ENCODE assay signal across 20 cellular contexts in genomic region chr17:47272491-47272890, GRCh38. TPM values are rescaled to one million over a fixed set of nuclear protein-coding genes. Genes with fewer than 3 reads are reported as not detected.
DNase-seq lines count a peak whose midpoint lies in the region; ATAC-seq, FAIRE-seq and TF ChIP-seq lines count a peak whose summit lies in the region.
"Had no signal": no experiment of that assay in that cellular context is flagged by ENCODE, and none has a peak within 500 bp of the region (broad histone marks: within the 10 kb centered on the region; RNA-seq: fewer than 3 reads in every experiment).

No MANE protein-coding gene starts in this region.

- H3K27me3 ChIP-seq in HepG2 (ENCODE audit: control insufficient read depth in 1 of 2, insufficient read depth in 2 of 2, low read length in 2 of 2): peaks cover 0 to 17% of the 10 kb centered on the region in 2 experiments; a peak in 3 of 5 replicates
- no peaks in the 10 kb centered on the region for H3K27me3 ChIP-seq in right lobe of liver
- no peaks in the 10 kb centered on the region for H3K27me3 ChIP-seq in sigmoid colon
- no peaks in the 10 kb centered on the region for H3K27me3 ChIP-seq in thyroid gland
- H3K27me3 ChIP-seq: BLaER1 had no signal

- no peak for DNase-seq in HepG2 (ENCODE audit: low spot score)
- DNase-seq in right lobe of liver: no peak
- DNase-seq in sigmoid colon: no peak
- no peak for DNase-seq in thyroid gland
- no peak for DNase-seq in activated CD4-positive, CD25-positive, alpha-beta regulatory T cell treated with anti-CD3 and anti-CD28 coated beads, Interleukin-2, amount 50 U/mL, for 72 hours
- no peak for DNase-seq in activated CD8-positive, alpha-beta memory T cell treated with anti-CD3 and anti-CD28 coated beads, Interleukin-2, amount 50 U/mL, for 48 hours
- DNase-seq in iPS-NIHi7 (ENCODE audit: extremely low spot score): no peak
- DNase-seq: 8988T; CD4-positive, alpha-beta memory T cell; DMS153; DMS79; GDM1; GOT3; H7 had no signal

- no peak overlapping the region for H3K9ac ChIP-seq in HepG2 (ENCODE audit: insufficient read depth, low read depth, low read length)
- H3K9ac ChIP-seq: BLaER1 had no signal

- no peak for TF ChIP-seq RAD21 in HepG2 (CRISPR knock-in tag; IDR thresholded peaks at IDR 0.05)

- no peak for TF ChIP-seq EP300 in HepG2 (IDR thresholded peaks at IDR 0.05; ENCODE audit: low read depth in 2 of 2, low read length in 2 of 2)
- no peak for TF ChIP-seq EP300 in HepG2 (CRISPR knock-in tag; IDR thresholded peaks at IDR 0.05; ENCODE audit: borderline replicate concordance)
- TF ChIP-seq EP300 in sigmoid colon (IDR thresholded peaks at IDR 0.05): no peak

- H3K36me3 ChIP-seq in HepG2 (replicated peaks in 1 of 2; ENCODE audit: control insufficient read depth in 1 of 2, insufficient read depth in 2 of 2, low read length in 2 of 2) (no peaks in the 10 kb centered on the region), right lobe of liver (no peaks in the 10 kb centered on the region), sigmoid colon (no peaks in the 10 kb centered on the region), thyroid gland (no peaks in the 10 kb centered on the region)
- H3K36me3 ChIP-seq: BLaER1 had no signal

- H3K27ac ChIP-seq in HepG2 (ENCODE audit: extremely low read length, insufficient read depth, low read length) (no peak overlapping the region), right lobe of liver (no peak overlapping the region), sigmoid colon (peak overlapping the region in 3 of 4 donors; percentile 86 to 92 (median 89)), thyroid gland (peak overlapping the region; percentile 99)
- H3K27ac ChIP-seq: BLaER1 had no signal

- POLR2A ChIA-PET in HepG2 (lab: Yijun Ruan, JAX): no interaction called here

- intact Hi-C loops in HepG2 (cut with micrococcal nuclease; ENCODE audit: unreplicated experiment) (no loop called here), right lobe of liver (cut with DNase I) (no loop called here), sigmoid colon (cut with DNase I) (no loop called here), thyroid gland (cut with DNase I) (no loop called here)

- FAIRE-seq in HepG2 (lab: Jason Lieb, UNC): no peak
- FAIRE-seq: GM12892, GM18507 had no signal

- H2AFZ ChIP-seq in HepG2 (ENCODE audit: low read length): no peak overlapping the region

- no TSS peak for BruUV-seq in HepG2 (replicated peaks; lab: Mats Ljungman, UMichigan)

- H3K9me3 ChIP-seq in HepG2 (ENCODE audit: low read length) (peaks cover 4% of the 10 kb centered on the region; the same call in 1 of the 2 replicates), right lobe of liver (no peaks in the 10 kb centered on the region), sigmoid colon (no peaks in the 10 kb centered on the region), thyroid gland (no peaks in the 10 kb centered on the region)

- ATAC-seq in HepG2 (no peak), right lobe of liver (no peak)
- ATAC-seq: HCT116 had no signal

- TF ChIP-seq POLR2A in HepG2 (IDR thresholded peaks at IDR 0.05; ENCODE audit: insufficient read depth in 1 of 2, low read depth in 2 of 2, low read length in 2 of 2): no peak
- TF ChIP-seq POLR2A in right lobe of liver (IDR thresholded peaks at IDR 0.05): no peak
- no peak for TF ChIP-seq POLR2A in sigmoid colon (IDR thresholded peaks at IDR 0.05)
- TF ChIP-seq POLR2A in thyroid gland (IDR thresholded peaks at IDR 0.05): no peak

- no peak overlapping the region for H3K4me3 ChIP-seq in HepG2 (replicated peaks in 1 of 3; ENCODE audit: insufficient read depth in 1 of 3, low read depth in 2 of 3, low read length in 3 of 3)
- no peak overlapping the region for H3K4me3 ChIP-seq in right lobe of liver
- H3K4me3 ChIP-seq in sigmoid colon: no peak overlapping the region
- H3K4me3 ChIP-seq in thyroid gland (replicated peaks in 1 of 3): no peak overlapping the region
- H3K4me3 ChIP-seq: BLaER1 had no signal

- H3K4me2 ChIP-seq in HepG2 (ENCODE audit: low read depth, low read length): no peak overlapping the region
- H3K4me2 ChIP-seq: BLaER1 had no signal

- CTCF ChIA-PET in HepG2 (lab: Yijun Ruan, JAX; ENCODE audit: low intra/inter-chr PET ratio, low total read pairs): no interaction called here

- 5% methylated on average over 1 of the region's 1 CpG for WGBS in HepG2 (ENCODE audit: low lambda C conversion rate)
- 64% methylated on average over 1 of the region's 1 CpG for WGBS in right lobe of liver (ENCODE audit: insufficient coverage, low coverage, low lambda C conversion rate, missing lambda C conversion rate)
- 91 to 94% methylated on average over 1 of the region's 1 CpG for whole genome bisulfite sequencing in sigmoid colon, 2 donors
- 88 to 89% methylated on average over 1 of the region's 1 CpG for WGBS in thyroid gland, 2 donors

- H3K4me1 ChIP-seq in HepG2 (ENCODE audit: insufficient read depth, low read length): peaks cover 32% of the 10 kb centered on the region
- H3K4me1 ChIP-seq in right lobe of liver: peaks cover 0 to 41% (median 12%) of the 10 kb centered on the region in 4 donors
- H3K4me1 ChIP-seq in sigmoid colon: peaks cover 0 to 55% (median 45%) of the 10 kb centered on the region in 4 donors
- peaks cover 61 to 90% of the 10 kb centered on the region in 2 donors for H3K4me1 ChIP-seq in thyroid gland

- H4K20me1 ChIP-seq in HepG2 (ENCODE audit: insufficient read depth, low read length): no peaks in the 10 kb centered on the region
- H4K20me1 ChIP-seq: BLaER1 had no signal

- in situ Hi-C loops in HepG2 (cut with HindIII; ENCODE audit: extremely low pct_ligation_motif_present, low pct_unique_long_range_greater_than_20kb): no loop called here

- TF ChIP-seq CTCF in HepG2 (CRISPR knock-in tag; IDR thresholded peaks at IDR 0.05): no peak
- no peak for TF ChIP-seq CTCF in right lobe of liver (IDR thresholded peaks at IDR 0.05)
- no peak for TF ChIP-seq CTCF in sigmoid colon (IDR thresholded peaks at IDR 0.05)
- no peak for TF ChIP-seq CTCF in thyroid gland (IDR thresholded peaks at IDR 0.05)

- no peaks in the 10 kb centered on the region for H3K79me2 ChIP-seq in HepG2 (ENCODE audit: insufficient read depth, low read length)

RNA-seq across cellular contexts. Expression of gene ITGB3, which starts 18.9 kb away (rescaled TPM):
- total RNA-seq in HepG2 (2016; rRNA removed; fragmentation: Illumina TruSeq; extraction: Trizol) (0.15 and 0.31 TPM in 2 replicates), right lobe of liver (1 to 10 TPM; 2.2 to 8.0 (median 4.8) TPM), sigmoid colon (10 to 100 TPM; 28.5 to 62.7 (median 40.1) TPM), thyroid gland (100 to 1,000 TPM; 102 to 260 (median 149) TPM)
- total RNA-seq in HepG2 (2016; cell fraction: cytosol; rRNA removed; fragmentation: Illumina TruSeq; extraction: Trizol; ENCODE audit: low read depth): not detected in 2 replicates
- total RNA-seq in HepG2 (2016; cell fraction: insoluble cytoplasmic fraction; rRNA removed; fragmentation: Illumina TruSeq; extraction: Trizol): 0.31 and 0.37 TPM in 2 replicates
- total RNA-seq in HepG2 (2016; cell fraction: membrane; rRNA removed; fragmentation: Illumina TruSeq; extraction: Trizol): not detected in 2 replicates
- total RNA-seq in HepG2 (2016; cell fraction: nucleus; rRNA removed; fragmentation: Illumina TruSeq; extraction: Trizol): 0.41 and 0.50 TPM in 2 replicates
- polyA plus RNA-seq in HepG2 (2011; rRNA removed) (0.09 and 0.10 TPM in 2 replicates), sigmoid colon (1 to 10 TPM in 2 of 3 donors, under 1 TPM in 1; 0.69 to 3.4 (median 1.8) TPM)
- polyA plus RNA-seq in HepG2 (2011; cell fraction: cytosol; rRNA removed): 0.07 and 0.09 TPM in 2 replicates
- 0.14 TPM in 2 replicates for polyA plus RNA-seq in HepG2 (2011; cell fraction: nucleus; rRNA removed)
- polyA plus RNA-seq in HepG2 (2012): not detected in 2 replicates
- not detected in 2 replicates for polyA plus RNA-seq in HepG2 (2016; cell fraction: cytosol; fragmentation: Illumina TruSeq; extraction: Trizol; ENCODE audit: low read depth)
- polyA plus RNA-seq in HepG2 (2016; cell fraction: insoluble cytoplasmic fraction; fragmentation: Illumina TruSeq; extraction: Trizol; ENCODE audit: low read depth): 0.07 TPM in 1 of 2 replicates, not detected in the other
- polyA plus RNA-seq in HepG2 (2016; cell fraction: membrane; fragmentation: Illumina TruSeq; extraction: Trizol; ENCODE audit: low read depth): not detected in 2 replicates
- polyA plus RNA-seq in HepG2 (2016; cell fraction: nucleus; fragmentation: Illumina TruSeq; extraction: Trizol; ENCODE audit: insufficient read depth, low read depth): 0.15 TPM in 1 of 2 replicates, not detected in the other
- 0.82 TPM in 1 of 2 replicates, not detected in the other for polyA minus RNA-seq in HepG2 (2011; rRNA and poly(A)+ RNA removed; ENCODE audit: low replicate concordance)
- polyA minus RNA-seq in HepG2 (2011; cell fraction: cytosol; rRNA and poly(A)+ RNA removed): not detected in 2 replicates
- polyA minus RNA-seq in HepG2 (2011; cell fraction: nucleus; rRNA and poly(A)+ RNA removed): 0.12 TPM in 1 of 2 replicates, not detected in the other
- total RNA-seq: A673; CD4-positive, alpha-beta memory T cell; HT-29 had no signal
- polyA plus RNA-seq: CD4-positive, alpha-beta memory T cell had no signal

RNA-seq across cellular contexts. Expression of gene EFCAB13, which starts 51.3 kb away (rescaled TPM):
- 0.71 and 0.73 TPM in 2 replicates for total RNA-seq in HepG2 (2016; rRNA removed; fragmentation: Illumina TruSeq; extraction: Trizol)
- 0.81 and 1.1 TPM in 2 replicates for total RNA-seq in HepG2 (2016; cell fraction: cytosol; rRNA removed; fragmentation: Illumina TruSeq; extraction: Trizol; ENCODE audit: low read depth)
- total RNA-seq in HepG2 (2016; cell fraction: insoluble cytoplasmic fraction; rRNA removed; fragmentation: Illumina TruSeq; extraction: Trizol): 0.26 and 0.59 TPM in 2 replicates
- total RNA-seq in HepG2 (2016; cell fraction: membrane; rRNA removed; fragmentation: Illumina TruSeq; extraction: Trizol): 0.49 and 0.79 TPM in 2 replicates
- total RNA-seq in HepG2 (2016; cell fraction: nucleus; rRNA removed; fragmentation: Illumina TruSeq; extraction: Trizol): 1.0 and 1.7 TPM in 2 replicates
- polyA plus RNA-seq in HepG2 (2011; rRNA removed): 0.22 and 0.57 TPM in 2 replicates
- 0.07 and 0.18 TPM in 2 replicates for polyA plus RNA-seq in HepG2 (2011; cell fraction: cytosol; rRNA removed)
- polyA plus RNA-seq in HepG2 (2011; cell fraction: nucleus; rRNA removed): 0.11 and 0.40 TPM in 2 replicates
- 1.5 and 2.1 TPM in 2 replicates for polyA plus RNA-seq in HepG2 (2012)
- polyA plus RNA-seq in HepG2 (2016; cell fraction: cytosol; fragmentation: Illumina TruSeq; extraction: Trizol; ENCODE audit: low read depth): 0.23 TPM in 2 replicates
- 0.35 and 1.1 TPM in 2 replicates for polyA plus RNA-seq in HepG2 (2016; cell fraction: insoluble cytoplasmic fraction; fragmentation: Illumina TruSeq; extraction: Trizol; ENCODE audit: low read depth)
- 0.29 and 0.30 TPM in 2 replicates for polyA plus RNA-seq in HepG2 (2016; cell fraction: membrane; fragmentation: Illumina TruSeq; extraction: Trizol; ENCODE audit: low read depth)
- polyA plus RNA-seq in HepG2 (2016; cell fraction: nucleus; fragmentation: Illumina TruSeq; extraction: Trizol; ENCODE audit: insufficient read depth, low read depth): 1.1 and 1.9 TPM in 2 replicates
- polyA minus RNA-seq in HepG2 (2011; rRNA and poly(A)+ RNA removed; ENCODE audit: low replicate concordance): 0.75 TPM in 1 of 2 replicates, not detected in the other
- not detected in 2 replicates for polyA minus RNA-seq in HepG2 (2011; cell fraction: cytosol; rRNA and poly(A)+ RNA removed)
- 1.8 and 2.4 TPM in 2 replicates for polyA minus RNA-seq in HepG2 (2011; cell fraction: nucleus; rRNA and poly(A)+ RNA removed)
- total RNA-seq in right lobe of liver: 1 to 10 TPM in 5 of 6 experiments, under 1 TPM in 1; 0.68 to 7.2 (median 3.2) TPM
- 10 to 100 TPM in 3 of 4 donors, 1 to 10 TPM in 1; 8.7 to 16.3 (median 15.4) TPM for total RNA-seq in sigmoid colon
- 1 to 10 TPM in 2 of 3 donors, under 1 TPM in 1; 0.46 to 3.6 (median 1.7) TPM for polyA plus RNA-seq in sigmoid colon
- 10 to 100 TPM; 26.5 to 94.1 (median 48.1) TPM for total RNA-seq in thyroid gland
- total RNA-seq: A673 had no signal

Comparison
In these comparisons a context has a peak if more than half of its experiments do, and no peak if none do; other contexts are left out.
1. H3K27ac ChIP-seq: peak in sigmoid colon (3 of 4) and thyroid gland (3 of 3); none in HepG2 (single experiment) and right lobe of liver (0 of 3).